In the genomic region with DNA sequence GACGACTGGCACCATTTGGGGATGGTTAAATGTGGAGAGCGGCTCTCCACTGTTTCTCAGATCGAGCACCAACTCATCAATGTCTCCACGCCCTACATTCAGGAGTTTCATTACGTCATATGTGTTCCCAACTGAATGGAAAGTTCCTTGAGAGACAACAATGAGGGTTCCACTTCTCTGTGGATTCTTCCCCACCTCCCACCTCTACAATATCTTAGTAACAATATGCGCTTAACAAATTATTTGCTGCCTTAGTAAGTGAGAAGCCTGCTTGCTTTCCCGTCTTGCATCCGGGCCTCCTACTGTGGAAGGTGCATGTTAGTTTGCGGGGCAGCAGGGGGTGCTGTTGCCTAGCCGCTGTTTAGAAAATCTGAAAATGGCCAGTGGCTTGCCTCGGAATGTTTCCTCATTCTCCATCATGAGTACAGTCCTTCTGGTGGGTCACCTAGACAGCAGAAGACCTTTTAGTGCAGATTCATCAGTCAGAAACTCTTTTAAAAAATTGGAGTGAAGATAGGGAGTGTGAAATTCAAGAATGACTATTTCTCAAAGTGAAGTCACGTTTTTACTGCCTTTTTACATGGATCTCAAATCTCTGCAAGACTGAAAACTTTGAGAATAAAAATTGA, we compare ENCODE assay signal across 8 cellular contexts. TPM values are rescaled to one million over a fixed set of nuclear protein-coding genes. Genes with fewer than 3 reads are reported as not detected.
DNase-seq lines count a peak whose midpoint lies in the region; ATAC-seq, FAIRE-seq and TF ChIP-seq lines count a peak whose summit lies in the region.

No MANE protein-coding gene starts in this region.

- H3K27ac ChIP-seq in K562 (ENCODE audit: extremely low read depth, low read depth, low read length) (no peak overlapping the region), iPS-20b (ENCODE audit: low read length) (no peak overlapping the region)

- H3K9ac ChIP-seq in K562 (ENCODE audit: insufficient read depth in 1 of 2, low read depth in 2 of 2, low read length in 2 of 2) (no peak overlapping the region), iPS-20b (ENCODE audit: low read depth, low read length) (no peak overlapping the region)

- FAIRE-seq in RCC 7860 (lab: Jason Lieb, UNC) (no peak), K562 (lab: Jason Lieb, UNC) (peak; percentile 93)

- WGBS in K562 (ENCODE audit: insufficient coverage, low coverage, missing lambda C conversion rate), result 3% methylated on average over 12 of the region's 12 CpGs

- in situ Hi-C loops in K562 (cut with MboI), result loop anchor here (5.0 to 25.0 kb wide), 2 partner anchors 194 to 819 kb away; no protein-coding TSS in a partner anchor

- no peak for TF ChIP-seq POLR2A in K562 (conservative IDR thresholded peaks at IDR 0.05)

- TF ChIP-seq EP300 in K562 (IDR thresholded peaks at IDR 0.05; ENCODE audit: low read length), result no peak

- H3K79me2 ChIP-seq in K562 (ENCODE audit: control insufficient read depth, insufficient read depth, low read length), result no peaks in the 10 kb centered on the region

- no peaks in the 10 kb centered on the region for H3K9me3 ChIP-seq in K562 (replicated peaks; ENCODE audit: control insufficient read depth, insufficient read depth, low read depth, low read length)
- no peaks in the 10 kb centered on the region for H3K9me3 ChIP-seq in iPS-20b (ENCODE audit: insufficient read depth, low read depth, low read length)

- BruUV-seq in K562 (replicated peaks; lab: Mats Ljungman, UMichigan), result no TSS peak

- ATAC-seq in GM21515 (IDR thresholded peaks at IDR 0.05; ENCODE audit: unreplicated experiment) (peak; percentile 77), K562 (peak; percentile 94)

- CTCF ChIA-PET in K562 (lab: Yijun Ruan, JAX; ENCODE audit: low intra/inter-chr PET ratio), result interaction anchor here (0.6 to 2.5 kb wide), 8 partner anchors 74 to 827 kb away, joined by 3 to 24 read pairs (median 4); no protein-coding TSS in a partner anchor

- H3K9me1 ChIP-seq in K562 (ENCODE audit: control insufficient read depth, insufficient read depth, low read length), result no peaks in the 10 kb centered on the region

- H3K4me3 ChIP-seq in Jurkat, Clone E6-1 (ENCODE audit: low read length), result no peak overlapping the region
- H3K4me3 ChIP-seq in K562 (no peak overlapping the region), iPS-20b (ENCODE audit: low read length) (0 out of 2 replicates have a peak overlapping the region, but pooled peaks have one; percentile 6)

- H3K4me2 ChIP-seq in K562 (ENCODE audit: insufficient read depth, low read length), result peak overlapping the region; percentile 70

- intact Hi-C loops in K562 (cut with micrococcal nuclease), result loop anchor here (1.0 to 10.0 kb wide), 6 partner anchors 191 to 1172 kb away; no protein-coding TSS in a partner anchor

- H4K20me1 ChIP-seq in K562 (replicated peaks; ENCODE audit: control insufficient read depth, insufficient read depth, low read length), result no peaks in the 10 kb centered on the region

- H3K36me3 ChIP-seq in K562 (ENCODE audit: control insufficient read depth, insufficient read depth, low read length), result no peaks in the 10 kb centered on the region
- H3K36me3 ChIP-seq in iPS-20b (ENCODE audit: insufficient read depth, low read depth, low read length), result peaks cover 5% of the 10 kb centered on the region; the same call in 1 of the 2 replicates

- peak; percentile 86 to 92 (median 90) for TF ChIP-seq CTCF in K562 (IDR thresholded peaks at IDR 0.05 in 2 of 3, conservative IDR thresholded peaks at IDR 0.05 in 1 of 3; ENCODE audit: insufficient read depth in 2 of 3, low read depth in 1 of 3, low read length in 3 of 3)

- H2AFZ ChIP-seq in K562 (ENCODE audit: low read depth, low read length), result peak overlapping the region; percentile 74

- DNase-seq in Daoy (ENCODE audit: low read depth) (peak; percentile 57), RCC 7860 (ENCODE audit: low spot score) (peak; percentile 31), K562 (ENCODE audit: extremely low read depth in 1 of 4, low spot score in 3 of 4) (peak; percentile 57 to 75 (median 66)), DMS79 treated with DMSO at 0.1 percent for 48 hours (lab: John Stamatoyannopoulos, UW) (no peak)
- DNase-seq in Jurkat, Clone E6-1 (ENCODE audit: low read depth, low spot score), result peak; percentile 48
- DNase-seq in stimulated activated CD4-positive, alpha-beta T cell treated with anti-CD3 and anti-CD28 coated beads, Interleukin-1b, Interleukin-23, amount 100 ng/mL, for 48 hours, result peak; percentile 24

- no peaks in the 10 kb centered on the region for H3K4me1 ChIP-seq in K562 (replicated peaks in 1 of 2; ENCODE audit: control insufficient read depth in 2 of 2, insufficient read depth in 2 of 2, low read length in 2 of 2)
- no peaks in the 10 kb centered on the region for H3K4me1 ChIP-seq in iPS-20b (ENCODE audit: insufficient read depth, low read length)

- POLR2A ChIA-PET in K562 (lab: Yijun Ruan, JAX), result no interaction called here

- H3K27me3 ChIP-seq in K562 (ENCODE audit: control insufficient read depth in 2 of 2, insufficient read depth in 2 of 2, low read length in 2 of 2) (no peaks in the 10 kb centered on the region), iPS-20b (ENCODE audit: insufficient read depth, low read length) (no peaks in the 10 kb centered on the region)

- peak; percentile 84 to 85 for TF ChIP-seq RAD21 in K562 (CRISPR knock-in tag; conservative IDR thresholded peaks at IDR 0.05 in 1 of 2, IDR thresholded peaks at IDR 0.05 in 1 of 2)

TF ChIP-seq in K562, 482 proteins besides CTCF, POLR2A, EP300 and RAD21 (continues in another document):
- TF ChIP-seq, protein P1, sequence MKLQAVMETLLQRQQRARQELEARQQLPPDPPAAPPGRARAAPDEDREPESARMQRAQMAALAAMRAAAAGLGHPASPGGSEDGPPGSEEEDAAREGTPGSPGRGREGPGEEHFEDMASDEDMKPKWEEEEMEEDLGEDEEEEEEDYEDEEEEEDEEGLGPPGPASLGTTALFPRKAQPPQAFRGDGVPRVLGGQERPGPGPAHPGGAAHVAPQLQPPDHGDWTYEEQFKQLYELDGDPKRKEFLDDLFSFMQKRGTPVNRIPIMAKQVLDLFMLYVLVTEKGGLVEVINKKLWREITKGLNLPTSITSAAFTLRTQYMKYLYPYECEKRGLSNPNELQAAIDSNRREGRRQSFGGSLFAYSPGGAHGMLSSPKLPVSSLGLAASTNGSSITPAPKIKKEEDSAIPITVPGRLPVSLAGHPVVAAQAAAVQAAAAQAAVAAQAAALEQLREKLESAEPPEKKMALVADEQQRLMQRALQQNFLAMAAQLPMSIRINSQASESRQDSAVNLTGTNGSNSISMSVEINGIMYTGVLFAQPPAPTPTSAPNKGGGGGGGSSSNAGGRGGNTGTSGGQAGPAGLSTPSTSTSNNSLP (IDR thresholded peaks at IDR 0.05; ENCODE audit: borderline replicate concordance, low read depth, low read length), result no peak
- TF ChIP-seq CC2D1A (IDR thresholded peaks at IDR 0.05) (0 out of 2 replicates have a peak, but pooled peaks have one; percentile 13), MYC (IDR thresholded peaks at IDR 0.05; ENCODE audit: low read depth, low read length) (no peak), MYC (CRISPR knock-in tag; IDR thresholded peaks at IDR 0.05; ENCODE audit: borderline replicate concordance, low read depth) (no peak), ZNF57 (CRISPR knock-in tag; IDR thresholded peaks at IDR 0.05) (no peak), BMI1 (IDR thresholded peaks at IDR 0.05; ENCODE audit: low read length) (no peak), ZNF124 (CRISPR knock-in tag; IDR thresholded peaks at IDR 0.05) (no peak), CHD2 (IDR thresholded peaks at IDR 0.05; ENCODE audit: low read depth, low read length) (no peak), DNMT1 (IDR thresholded peaks at IDR 0.05) (no peak)
- TF ChIP-seq, protein P2, sequence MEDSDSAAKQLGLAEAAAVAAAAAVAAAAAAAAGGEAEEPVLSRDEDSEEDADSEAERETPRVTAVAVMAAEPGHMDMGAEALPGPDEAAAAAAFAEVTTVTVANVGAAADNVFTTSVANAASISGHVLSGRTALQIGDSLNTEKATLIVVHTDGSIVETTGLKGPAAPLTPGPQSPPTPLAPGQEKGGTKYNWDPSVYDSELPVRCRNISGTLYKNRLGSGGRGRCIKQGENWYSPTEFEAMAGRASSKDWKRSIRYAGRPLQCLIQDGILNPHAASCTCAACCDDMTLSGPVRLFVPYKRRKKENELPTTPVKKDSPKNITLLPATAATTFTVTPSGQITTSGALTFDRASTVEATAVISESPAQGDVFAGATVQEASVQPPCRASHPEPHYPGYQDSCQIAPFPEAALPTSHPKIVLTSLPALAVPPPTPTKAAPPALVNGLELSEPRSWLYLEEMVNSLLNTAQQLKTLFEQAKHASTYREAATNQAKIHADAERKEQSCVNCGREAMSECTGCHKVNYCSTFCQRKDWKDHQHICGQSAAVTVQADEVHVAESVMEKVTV (CRISPR knock-in tag; IDR thresholded peaks at IDR 0.05), result peak; percentile 82

RNA-seq across cellular contexts. Expression of a gene that starts 55.7 kb away (rescaled TPM):
- not detected in 2 replicates for total RNA-seq in Daoy (2014; rRNA removed; shearing (Covaris generic))
- not detected for polyA plus RNA-seq in Jurkat, Clone E6-1 (2012; ENCODE audit: insufficient read depth, insufficient read length)
- not detected in 2 replicates for total RNA-seq in K562 (2011; cell fraction: chromatin; rRNA removed; ENCODE audit: low replicate concordance)
- not detected in 2 replicates for total RNA-seq in K562 (2011; cell fraction: nucleolus; rRNA removed)
- not detected in 2 replicates for total RNA-seq in K562 (2011; cell fraction: nucleoplasm; rRNA removed)
- not detected in 2 replicates for total RNA-seq in K562 (2014; rRNA removed)
- total RNA-seq in K562 (2014; rRNA removed; fragmentation: Illumina TruSeq; extraction: Trizol), result not detected in 2 replicates
- not detected in 2 replicates for total RNA-seq in K562 (2015; rRNA removed; fragmentation: Illumina TruSeq; extraction: Trizol)
- total RNA-seq in K562 (2021), result not detected in 2 replicates
- not detected in 2 replicates for polyA plus RNA-seq in K562 (2011; rRNA removed)
- polyA plus RNA-seq in K562 (2011; cell fraction: cytosol; rRNA removed), result not detected in 2 replicates
- polyA plus RNA-seq in K562 (2011; cell fraction: nucleus; rRNA removed), result not detected in 2 replicates
- polyA plus RNA-seq in K562 (2012), result not detected in 2 replicates
- polyA plus RNA-seq in K562 (2014; fragmentation: Illumina TruSeq; extraction: Trizol), result not detected in 2 replicates
- not detected for polyA plus RNA-seq in K562 (2014; fragmentation: Nextera tagmentation; extraction: Ambion mirVana)
- not detected in 2 replicates for polyA plus RNA-seq in K562 (2014; rRNA removed)
- not detected in 2 replicates for polyA minus RNA-seq in K562 (2011; rRNA and poly(A)+ RNA removed)
- not detected in 2 replicates for polyA minus RNA-seq in K562 (2011; cell fraction: cytosol; rRNA and poly(A)+ RNA removed)
- polyA minus RNA-seq in K562 (2011; cell fraction: nucleus; rRNA and poly(A)+ RNA removed), result not detected in 2 replicates
